ENCODE assay signal across 23 cellular contexts in the genomic region with DNA sequence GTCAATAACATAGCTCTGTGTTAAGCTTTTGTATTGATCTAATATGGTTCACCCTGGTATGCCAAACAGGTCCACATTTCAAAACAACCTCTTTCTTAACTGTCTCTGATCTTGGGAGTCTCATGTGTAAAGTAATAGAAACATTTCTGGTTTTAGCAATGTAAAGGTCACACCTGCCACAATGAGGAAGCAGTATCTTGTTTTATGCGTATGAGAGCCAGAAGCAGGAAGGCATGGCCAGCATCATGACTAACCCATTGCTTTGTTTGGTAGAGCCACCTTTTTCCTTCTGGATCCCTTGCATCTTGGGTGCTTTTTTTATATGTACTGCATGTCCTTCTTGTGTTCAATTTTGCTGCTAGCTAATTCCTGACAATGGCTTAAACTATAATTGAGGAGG.
DNase-seq lines count a peak whose midpoint lies in the region; ATAC-seq, FAIRE-seq and TF ChIP-seq lines count a peak whose summit lies in the region.
"Had no signal": no experiment of that assay in that cellular context is flagged by ENCODE, and none has a peak within 500 bp of the region (broad histone marks: within the 10 kb centered on the region; RNA-seq: fewer than 3 reads in every experiment).

No MANE protein-coding gene starts in this region.

- POLR2A ChIA-PET in endothelial cell of umbilical vein (lab: Charles Lee): no interaction called here

- intact Hi-C loops in endothelial cell of umbilical vein (cut with micrococcal nuclease) (no loop called here), mucosa of descending colon (cut with DNase I, micrococcal nuclease) (no loop called here)

- no peak overlapping the region for H3K27ac ChIP-seq in ACC112 (ENCODE audit: low read depth, low read length)
- H3K27ac ChIP-seq in endothelial cell of umbilical vein (ENCODE audit: insufficient read depth, low read depth, low read length): no peak overlapping the region
- H3K27ac ChIP-seq in substantia nigra (ENCODE audit: low read depth, low read length, poor library complexity, severe bottlenecking): no peak overlapping the region
- H3K27ac ChIP-seq: RWPE1 had no signal

- H3K79me2 ChIP-seq in ACC112 (ENCODE audit: control insufficient read depth, insufficient read depth, low read length, unreplicated experiment) (no peaks in the 10 kb centered on the region), endothelial cell of umbilical vein (ENCODE audit: control insufficient read depth, insufficient read depth, low read length) (no peaks in the 10 kb centered on the region)

- H2AFZ ChIP-seq in ACC112 (ENCODE audit: low read length, unreplicated experiment) (peak overlapping the region; percentile 12), endothelial cell of umbilical vein (ENCODE audit: low read depth, low read length) (no peak overlapping the region)

- H3K36me3 ChIP-seq in ACC112 (ENCODE audit: insufficient read depth, low read length) (no peaks in the 10 kb centered on the region), endothelial cell of umbilical vein (ENCODE audit: control insufficient read depth in 2 of 2, extremely low read depth in 1 of 2, insufficient read depth in 2 of 2, low read length in 2 of 2) (no peaks in the 10 kb centered on the region), mucosa of descending colon (ENCODE audit: low read depth) (no peaks in the 10 kb centered on the region)

- no peaks in the 10 kb centered on the region for H4K20me1 ChIP-seq in endothelial cell of umbilical vein (replicated peaks; ENCODE audit: control insufficient read depth, extremely low read depth, insufficient read depth, low read length)

- no peaks in the 10 kb centered on the region for H3K9me1 ChIP-seq in endothelial cell of umbilical vein (replicated peaks; ENCODE audit: control insufficient read depth, extremely low read depth, insufficient read depth, low read length)

- dilution Hi-C loops in endothelial cell of umbilical vein (cut with MboI; ENCODE audit: extremely low pct_ligation_motif_present, low sequenced_read_pairs): no loop called here

- no peak overlapping the region for H3K9ac ChIP-seq in endothelial cell of umbilical vein (replicated peaks; ENCODE audit: extremely low read depth, insufficient read depth, low read length)

- H3K4me3 ChIP-seq in ACC112 (ENCODE audit: low read depth, low read length): no peak overlapping the region
- no peak overlapping the region for H3K4me3 ChIP-seq in endothelial cell of umbilical vein (replicated peaks in 1 of 3; ENCODE audit: insufficient read depth in 1 of 3, low read depth in 1 of 3, low read length in 3 of 3)
- no peak overlapping the region for H3K4me3 ChIP-seq in mucosa of descending colon
- H3K4me3 ChIP-seq: GM12878, K562 had no signal

- no peak for FAIRE-seq in endothelial cell of umbilical vein (lab: Jason Lieb, UNC)
- FAIRE-seq: GM12878, H1, HTR-8/SVneo, K562 had no signal

- no peak overlapping the region for H3K4me2 ChIP-seq in endothelial cell of umbilical vein (ENCODE audit: insufficient read depth, low read length)

- CTCF ChIA-PET in endothelial cell of umbilical vein (lab: Charles Lee): interaction anchor here (1.7 kb wide), 1 partner anchor 17 kb away, joined by 5 read pairs; no protein-coding TSS in a partner anchor

- no TSS peak for BruUV-seq in endothelial cell of umbilical vein (replicated peaks; lab: Mats Ljungman, UMichigan)

- DNase-seq in HT-29 (ENCODE audit: low spot score) (peak; percentile 39), endothelial cell of umbilical vein (ENCODE audit: low read depth, low spot score) (peak; percentile 13), mucosa of descending colon (peak in 1 of 3 donors; percentile 46), GM13977 (ENCODE audit: low spot score) (no peak), NCI-H146 (lab: John Stamatoyannopoulos, UW) (no peak), substantia nigra (lab: John Stamatoyannopoulos, UW) (no peak), NCI-H1048 (lab: John Stamatoyannopoulos, UW) (no peak)
- DNase-seq: 8988T, DMS153, Kasumi-1, NCI-H1105, NCI-H1436 treated with DMSO at 0.1 percent for 48 hours, NCI-H1930, NCI-H446 treated with DMSO at 0.1 percent for 48 hours, NCI-H526, SHP77 had no signal

- H3K9me3 ChIP-seq in endothelial cell of umbilical vein (replicated peaks; ENCODE audit: control insufficient read depth, insufficient read depth, low read length) (no peaks in the 10 kb centered on the region), mucosa of descending colon (no peaks in the 10 kb centered on the region)

- H3K27me3 ChIP-seq in ACC112 (ENCODE audit: insufficient read depth, low read length): no peaks in the 10 kb centered on the region
- H3K27me3 ChIP-seq in endothelial cell of umbilical vein (ENCODE audit: control insufficient read depth in 2 of 2, insufficient read depth in 2 of 2, low read length in 2 of 2): no peaks in the 10 kb centered on the region

- in situ Hi-C loops in GM13977 (cut with MboI; ENCODE audit: low pct_unique_long_range_greater_than_20kb, low sequenced_read_pairs, unreplicated experiment): no loop called here

- ATAC-seq in mucosa of descending colon: peak; percentile 98
- ATAC-seq: GM12878, K562, Panc1 had no signal

- TF ChIP-seq CTCF in endothelial cell of umbilical vein (IDR thresholded peaks at IDR 0.05; ENCODE audit: extremely low read depth in 1 of 2, insufficient read depth in 1 of 2, low read depth in 1 of 2, low read length in 2 of 2) (no peak), mucosa of descending colon (IDR thresholded peaks at IDR 0.05) (no peak), GM13977 (IDR thresholded peaks at IDR 0.05; ENCODE audit: extremely low read depth, insufficient read depth, missing control alignments) (no peak)

- H3K4me1 ChIP-seq in ACC112 (ENCODE audit: control insufficient read depth, insufficient read depth, low read length, unreplicated experiment) (peaks cover 34% of the 10 kb centered on the region), endothelial cell of umbilical vein (ENCODE audit: control insufficient read depth, extremely low read depth, insufficient read depth, low read length) (peaks cover 36% of the 10 kb centered on the region), mucosa of descending colon (ENCODE audit: low read depth) (no peaks in the 10 kb centered on the region)

- TF ChIP-seq POLR2A in endothelial cell of umbilical vein (IDR thresholded peaks at IDR 0.05; ENCODE audit: low read depth, low read length): no peak

TF ChIP-seq in endothelial cell of umbilical vein, 7 proteins besides CTCF, POLR2A, EP300 and RAD21:
- TF ChIP-seq FOS (IDR thresholded peaks at IDR 0.05; ENCODE audit: borderline replicate concordance, insufficient read depth, low read length): no peak
- no peak for TF ChIP-seq JUN (IDR thresholded peaks at IDR 0.05; ENCODE audit: borderline replicate concordance, insufficient read depth, insufficient read length, low read depth)
- no peak for TF ChIP-seq EZH2 (IDR thresholded peaks at IDR 0.05; ENCODE audit: borderline replicate concordance, low read depth, low read length, severe bottlenecking)
- no peak for TF ChIP-seq MYC (IDR thresholded peaks at IDR 0.05; ENCODE audit: low read depth, low read length)
- TF ChIP-seq GATA2 (IDR thresholded peaks at IDR 0.05; ENCODE audit: insufficient read depth, insufficient read length, low read depth, low read length): no peak
- TF ChIP-seq, protein P1, sequence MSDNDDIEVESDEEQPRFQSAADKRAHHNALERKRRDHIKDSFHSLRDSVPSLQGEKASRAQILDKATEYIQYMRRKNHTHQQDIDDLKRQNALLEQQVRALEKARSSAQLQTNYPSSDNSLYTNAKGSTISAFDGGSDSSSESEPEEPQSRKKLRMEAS (IDR thresholded peaks at IDR 0.05; ENCODE audit: insufficient read depth, insufficient read length): no peak
- no peak for TF ChIP-seq POLR2AphosphoS5 (IDR thresholded peaks at IDR 0.05; ENCODE audit: insufficient read depth, low read depth, low read length)
TF ChIP-seq in endothelial cell of umbilical vein: peak in this region for 0.

Comparison
In these comparisons a context has a peak if more than half of its experiments do, and no peak if none do; other contexts are left out.
1. DNase-seq: peak in HT-29 (single experiment) and endothelial cell of umbilical vein (single experiment); none in GM13977 (single experiment), NCI-H146 (single experiment), substantia nigra (0 of 49) and NCI-H1048 (single experiment).